ENCODE assay signal across 21 cellular contexts in the genomic region with DNA sequence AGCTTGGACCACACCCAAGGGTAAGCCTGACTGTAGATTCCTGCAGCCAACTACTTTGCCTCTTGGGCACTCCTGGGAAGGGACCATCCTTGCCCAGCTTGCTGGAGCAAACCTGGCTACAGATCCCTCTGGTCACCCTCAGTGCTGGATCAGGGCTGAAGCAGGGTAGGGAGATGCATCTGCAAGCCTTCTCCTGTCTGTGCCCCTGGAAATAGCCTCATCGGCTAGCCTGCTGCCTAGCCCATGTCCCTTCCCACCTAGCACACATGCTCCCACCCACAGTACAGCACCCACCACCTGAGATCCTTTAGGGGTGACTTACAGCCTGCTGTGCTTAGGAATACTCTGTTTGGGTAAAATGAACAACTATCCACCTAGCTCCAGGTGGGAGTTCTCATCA.
DNase-seq lines count a peak whose midpoint lies in the region; ATAC-seq and TF ChIP-seq lines count a peak whose summit lies in the region.
"Had no signal": no experiment of that assay in that cellular context is flagged by ENCODE, and none has a peak within 500 bp of the region (broad histone marks: within the 10 kb centered on the region; RNA-seq: fewer than 3 reads in every experiment).

No MANE protein-coding gene starts in this region.

- no peak overlapping the region for H3K27ac Mint-ChIP-seq in osteocyte (ENCODE audit: unreplicated experiment)
- no peak overlapping the region for H3K27ac Mint-ChIP-seq in activated CD4-positive, alpha-beta T cell treated with anti-CD3 and anti-CD28 coated beads for 36 hours
- H3K27ac Mint-ChIP-seq: CD14-positive monocyte; CD4-positive, alpha-beta memory T cell; CD4-positive, CD25-positive, alpha-beta regulatory T cell; CD8-positive, alpha-beta memory T cell had no signal

- H3K27me3 ChIP-seq in esophagus muscularis mucosa, result peaks cover 0 to 44% (median 0%) of the 10 kb centered on the region in 4 donors
- H3K27me3 ChIP-seq: BE2C, BLaER1 had no signal

- H3K27ac ChIP-seq in VCaP (peak overlapping the region; percentile 69), esophagus muscularis mucosa (replicated peaks in 1 of 4) (no peak overlapping the region)
- H3K27ac ChIP-seq: BLaER1 had no signal

- H3K27me3 Mint-ChIP-seq in osteocyte (ENCODE audit: unreplicated experiment), result no peaks in the 10 kb centered on the region
- peaks cover 49% of the 10 kb centered on the region for H3K27me3 Mint-ChIP-seq in activated CD4-positive, alpha-beta T cell treated with anti-CD3 and anti-CD28 coated beads for 36 hours

- H3K4me3 Mint-ChIP-seq in osteocyte (ENCODE audit: unreplicated experiment), result no peak overlapping the region
- H3K4me3 Mint-ChIP-seq in activated CD4-positive, alpha-beta T cell treated with anti-CD3 and anti-CD28 coated beads for 36 hours, result no peak overlapping the region
- H3K4me3 Mint-ChIP-seq: CD14-positive monocyte; CD4-positive, alpha-beta memory T cell; CD4-positive, CD25-positive, alpha-beta regulatory T cell; CD8-positive, alpha-beta memory T cell had no signal

- CTCF ChIA-PET in activated CD4-positive, alpha-beta T cell treated with anti-CD3 and anti-CD28 coated beads for 36 hours (lab: Charles Lee), result no interaction called here

- TF ChIP-seq EP300 in esophagus muscularis mucosa (IDR thresholded peaks at IDR 0.05), result no peak

- H3K9me3 Mint-ChIP-seq in osteocyte (ENCODE audit: unreplicated experiment), result no peaks in the 10 kb centered on the region
- H3K9me3 Mint-ChIP-seq in activated CD4-positive, alpha-beta T cell treated with anti-CD3 and anti-CD28 coated beads for 36 hours (ENCODE audit: low read depth), result no peaks in the 10 kb centered on the region
- H3K9me3 Mint-ChIP-seq: CD8-positive, alpha-beta memory T cell had no signal

- no peak for TF ChIP-seq POLR2A in esophagus muscularis mucosa (IDR thresholded peaks at IDR 0.05; ENCODE audit: low read depth)

- no peak overlapping the region for H3K4me3 ChIP-seq in esophagus muscularis mucosa
- H3K4me3 ChIP-seq: BLaER1, GM12878 had no signal

- H3K36me3 ChIP-seq in esophagus muscularis mucosa, result no peaks in the 10 kb centered on the region
- H3K36me3 ChIP-seq: BE2C, BLaER1 had no signal

- DNase-seq in esophagus muscularis mucosa (ENCODE audit: extremely low spot score) (peak; percentile 89), osteocyte (ENCODE audit: extremely low spot score, unreplicated experiment) (peak; percentile 69)
- DNase-seq in activated CD8-positive, alpha-beta memory T cell treated with anti-CD3 and anti-CD28 coated beads, Interleukin-2, amount 50 U/mL, for 4 hours, result no peak
- no peak for DNase-seq in activated CD4-positive, alpha-beta T cell treated with anti-CD3 and anti-CD28 coated beads for 36 hours
- DNase-seq: 8988T; ACHN; BE2C; C1 segment of cervical spinal cord; CD4-positive, alpha-beta memory T cell; CD4-positive, CD25-positive, alpha-beta regulatory T cell; CD8-positive, alpha-beta memory T cell; COR-L47; DMS 273 treated with DMSO at 0.1 percent for 48 hours; DMS79; DND-41; EL; GDM1 had no signal

- no peaks in the 10 kb centered on the region for H3K4me1 Mint-ChIP-seq in osteocyte (ENCODE audit: unreplicated experiment)
- no peaks in the 10 kb centered on the region for H3K4me1 Mint-ChIP-seq in activated CD4-positive, alpha-beta T cell treated with anti-CD3 and anti-CD28 coated beads for 36 hours
- H3K4me1 Mint-ChIP-seq: CD14-positive monocyte; CD4-positive, alpha-beta memory T cell; CD4-positive, CD25-positive, alpha-beta regulatory T cell; CD8-positive, alpha-beta memory T cell had no signal

- H3K36me3 Mint-ChIP-seq in osteocyte (ENCODE audit: unreplicated experiment), result no peaks in the 10 kb centered on the region
- no peaks in the 10 kb centered on the region for H3K36me3 Mint-ChIP-seq in activated CD4-positive, alpha-beta T cell treated with anti-CD3 and anti-CD28 coated beads for 36 hours (ENCODE audit: low read depth)
- H3K36me3 Mint-ChIP-seq: CD14-positive monocyte; CD4-positive, alpha-beta memory T cell; CD4-positive, CD25-positive, alpha-beta regulatory T cell; CD8-positive, alpha-beta memory T cell had no signal

- ATAC-seq in activated CD4-positive, alpha-beta T cell treated with anti-CD3 and anti-CD28 coated beads for 36 hours, result no peak
- ATAC-seq: GM12878 had no signal

- H3K9me3 ChIP-seq in esophagus muscularis mucosa, result no peaks in the 10 kb centered on the region
- H3K9me3 ChIP-seq: BE2C, BLaER1 had no signal

- POLR2A ChIA-PET in activated CD4-positive, alpha-beta T cell treated with anti-CD3 and anti-CD28 coated beads for 36 hours (lab: Charles Lee), result no interaction called here

- intact Hi-C loops in esophagus muscularis mucosa (cut with DNase I), result no loop called here
- intact Hi-C loops in activated CD4-positive, alpha-beta T cell treated with anti-CD3 and anti-CD28 coated beads for 36 hours (cut with DNase I, micrococcal nuclease), result no loop called here

- TF ChIP-seq CTCF in VCaP (conservative IDR thresholded peaks at IDR 0.05) (no peak), esophagus muscularis mucosa (IDR thresholded peaks at IDR 0.05) (no peak), osteocyte (IDR thresholded peaks at IDR 0.05) (no peak)

- 75% methylated on average over 1 of the region's 1 CpG for WGBS in esophagus muscularis mucosa

- H3K4me1 ChIP-seq in esophagus muscularis mucosa, result no peaks in the 10 kb centered on the region
- H3K4me1 ChIP-seq: BE2C, BLaER1 had no signal

Comparison
In these comparisons a context has a peak if more than half of its experiments do, and no peak if none do; other contexts are left out.
1. DNase-seq: peak in esophagus muscularis mucosa (single experiment) and osteocyte (single experiment); none in activated CD8-positive, alpha-beta memory T cell treated with anti-CD3 and anti-CD28 coated beads, Interleukin-2, amount 50 U/mL, for 4 hours (single experiment) and activated CD4-positive, alpha-beta T cell treated with anti-CD3 and anti-CD28 coated beads for 36 hours (single experiment).